ENCODE assay signal across 8 cellular contexts in the genomic region with DNA sequence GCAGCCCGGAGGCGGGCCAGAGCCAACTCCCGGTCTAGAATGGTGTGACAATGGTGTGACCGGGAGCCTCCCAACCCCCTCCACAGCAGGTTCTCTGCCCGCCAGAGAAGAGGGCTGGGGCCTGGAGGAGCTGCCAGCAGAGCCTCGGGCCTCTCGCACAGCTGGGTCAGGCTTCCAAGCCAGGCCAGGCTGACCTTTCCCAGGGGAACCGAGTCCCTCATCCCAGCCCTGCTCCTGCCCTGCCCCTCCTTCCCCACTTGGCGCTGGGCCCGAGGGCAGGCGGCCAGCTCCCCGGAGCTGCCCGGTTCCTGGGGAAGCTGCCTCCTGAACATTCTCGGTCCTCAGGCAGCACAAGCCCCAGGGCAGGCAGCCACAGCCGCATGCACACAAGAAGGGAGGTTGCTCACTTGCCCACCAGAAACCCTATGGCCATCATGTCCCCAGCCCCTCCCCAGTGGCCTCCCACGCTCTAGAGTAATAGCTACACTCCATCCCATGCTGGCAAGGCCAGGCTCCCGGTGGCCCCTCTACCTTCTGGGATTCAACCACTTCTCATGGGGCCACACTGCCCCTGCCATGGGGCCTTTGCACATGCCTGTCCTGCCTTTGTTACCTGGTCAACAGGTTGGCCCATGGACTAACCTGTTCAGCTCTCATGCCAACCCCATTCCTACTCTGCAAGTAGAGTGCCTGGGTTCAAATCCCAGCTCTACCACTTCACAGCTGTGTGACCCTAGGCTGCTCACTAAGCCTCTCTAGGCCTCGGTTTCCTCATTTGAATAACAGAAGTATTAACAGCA.
A peak's percentile ranks its signal among the peaks of the same experiment; 100 is the strongest.
DNase-seq lines count a peak whose midpoint lies in the region; ATAC-seq lines count a peak whose summit lies in the region.

No MANE protein-coding gene starts in this region.

- H3K27ac ChIP-seq in caudate nucleus (ENCODE audit: low read depth, low read length) (peak overlapping the region; percentile 96), substantia nigra (ENCODE audit: low read depth, low read length, poor library complexity, severe bottlenecking) (peak overlapping the region; percentile 91)

- peaks cover 2% of the 10 kb centered on the region for H3K36me3 Mint-ChIP-seq in activated CD4-positive, alpha-beta T cell treated with anti-CD3 and anti-CD28 coated beads, Interleukin-2, amount 10 ng/mL, durations not matched to agents 7 days and 5 days (ENCODE audit: low read depth)

- no peak for DNase-seq in activated CD4-positive, alpha-beta T cell treated with anti-CD3 and anti-CD28 coated beads, Interleukin-2, amount 10 ng/mL, durations not matched to agents 7 days and 5 days
- no peak for DNase-seq in activated CD4-positive, alpha-beta T cell treated with anti-CD3 and anti-CD28 coated beads, Interleukin-2, amount 50 U/mL, for 4 hours
- peak in 59 of 61 donors; percentile 34 to 91 (median 64) for DNase-seq in caudate nucleus (lab: John Stamatoyannopoulos, UW)
- peak; percentile 68 for DNase-seq in kidney tubule cell (ENCODE audit: low spot score)
- peak; percentile 43 to 94 (median 82) for DNase-seq in substantia nigra (lab: John Stamatoyannopoulos, UW)
- no peak for DNase-seq in T-helper 1 cell
- DNase-seq in middle frontal gyrus (ENCODE audit: extremely low spot score, low spot score) = no peak

- peak overlapping the region; percentile 36 for H3K27ac Mint-ChIP-seq in activated CD4-positive, alpha-beta T cell treated with anti-CD3 and anti-CD28 coated beads, Interleukin-2, amount 10 ng/mL, durations not matched to agents 7 days and 5 days

- no peaks in the 10 kb centered on the region for H3K9me3 Mint-ChIP-seq in activated CD4-positive, alpha-beta T cell treated with anti-CD3 and anti-CD28 coated beads, Interleukin-2, amount 10 ng/mL, durations not matched to agents 7 days and 5 days

- CTCF ChIA-PET in activated CD4-positive, alpha-beta T cell treated with anti-CD3 and anti-CD28 coated beads, Interleukin-2, amount 10 ng/mL, durations not matched to agents 7 days and 5 days (lab: Charles Lee) = interaction anchor here (0.8 to 1.4 kb wide), 2 partner anchors 15 to 17 kb away, joined by 4 read pairs; no protein-coding TSS in a partner anchor

- H3K27me3 Mint-ChIP-seq in activated CD4-positive, alpha-beta T cell treated with anti-CD3 and anti-CD28 coated beads, Interleukin-2, amount 10 ng/mL, durations not matched to agents 7 days and 5 days = no peaks in the 10 kb centered on the region

- ATAC-seq in HG03097 (IDR thresholded peaks at IDR 0.05; ENCODE audit: low FRiP score, unreplicated experiment) = no peak

- POLR2A ChIA-PET in activated CD4-positive, alpha-beta T cell treated with anti-CD3 and anti-CD28 coated beads, Interleukin-2, amount 10 ng/mL, durations not matched to agents 7 days and 5 days (lab: Charles Lee) = no interaction called here

- peaks cover 36% of the 10 kb centered on the region for H3K4me1 Mint-ChIP-seq in activated CD4-positive, alpha-beta T cell treated with anti-CD3 and anti-CD28 coated beads, Interleukin-2, amount 10 ng/mL, durations not matched to agents 7 days and 5 days

- no peak overlapping the region for H3K4me3 Mint-ChIP-seq in activated CD4-positive, alpha-beta T cell treated with anti-CD3 and anti-CD28 coated beads, Interleukin-2, amount 10 ng/mL, durations not matched to agents 7 days and 5 days

Comparison
In these comparisons a context has a peak if more than half of its experiments do, and no peak if none do; other contexts are left out.
1. DNase-seq: peak in caudate nucleus (59 of 61), kidney tubule cell (single experiment) and substantia nigra (49 of 49); none in activated CD4-positive, alpha-beta T cell treated with anti-CD3 and anti-CD28 coated beads, Interleukin-2, amount 10 ng/mL, durations not matched to agents 7 days and 5 days (single experiment), activated CD4-positive, alpha-beta T cell treated with anti-CD3 and anti-CD28 coated beads, Interleukin-2, amount 50 U/mL, for 4 hours (0 of 2), T-helper 1 cell (0 of 5) and middle frontal gyrus (single experiment).